Comparison of ENCODE assay signal across 21 cellular contexts in genomic region chr1:85396194-85396593, GRCh38.
DNase-seq lines count a peak whose midpoint lies in the region; ATAC-seq and TF ChIP-seq lines count a peak whose summit lies in the region.
"Had no signal": no experiment of that assay in that cellular context is flagged by ENCODE, and none has a peak within 500 bp of the region (broad histone marks: within the 10 kb centered on the region; RNA-seq: fewer than 3 reads in every experiment).

No MANE protein-coding gene starts in this region.

- H3K4me1 Mint-ChIP-seq in WTC11: peaks cover 60% of the 10 kb centered on the region
- no peaks in the 10 kb centered on the region for H3K4me1 Mint-ChIP-seq in activated T-helper 1 cell treated with anti-CD3 and anti-CD28 coated beads, Interleukin-12 subunit alpha, Interleukin-12 subunit beta, Interleukin-2, Interleukin-4 antibody, amounts not matched to agents 30 ng/mL and 10 ng/mL and 1 ng/mL, durations not matched to agents 14 hours and 24 hours and 36 hours (ENCODE audit: low read depth)

- peak; percentile 38; the same call in 1 of the 2 replicates for ATAC-seq in WTC11
- ATAC-seq: CD8-positive, alpha-beta T cell had no signal

- H3K4me1 ChIP-seq in HEK293 (ENCODE audit: control insufficient read depth, insufficient read depth, low read length): peaks cover 4% of the 10 kb centered on the region
- H3K4me1 ChIP-seq: BLaER1 had no signal

- intact Hi-C loops in activated T-helper 1 cell treated with anti-CD3 and anti-CD28 coated beads, Interleukin-12 subunit alpha, Interleukin-12 subunit beta, Interleukin-2, Interleukin-4 antibody, amounts not matched to agents 30 ng/mL and 10 ng/mL and 1 ng/mL, durations not matched to agents 14 hours and 24 hours and 36 hours (cut with micrococcal nuclease): no loop called here

- H3K27ac ChIP-seq in HEK293 (ENCODE audit: extremely low read depth, low read depth, low read length): no peak overlapping the region
- H3K27ac ChIP-seq: 22Rv1, BLaER1, RWPE1, SJCRH30 had no signal

- no peak overlapping the region for H3K4me3 ChIP-seq in HEK293 (ENCODE audit: low read depth, low read length)
- H3K4me3 ChIP-seq: BLaER1, HAP-1, SJCRH30 had no signal

- POLR2A ChIA-PET in HEK293 (lab: Yijun Ruan, JAX): no interaction called here
- POLR2A ChIA-PET in WTC11 (lab: Charles Lee): no interaction called here
- POLR2A ChIA-PET in HEK293T (lab: Yijun Ruan, JAX): no interaction called here

- peaks cover 26% of the 10 kb centered on the region for H3K27me3 Mint-ChIP-seq in WTC11 (ENCODE audit: low read depth)
- peaks cover 3% of the 10 kb centered on the region for H3K27me3 Mint-ChIP-seq in activated T-helper 1 cell treated with anti-CD3 and anti-CD28 coated beads, Interleukin-12 subunit alpha, Interleukin-12 subunit beta, Interleukin-2, Interleukin-4 antibody, amounts not matched to agents 30 ng/mL and 10 ng/mL and 1 ng/mL, durations not matched to agents 14 hours and 24 hours and 36 hours (ENCODE audit: insufficient read depth)

- CTCF ChIA-PET in HEK293 (lab: Yijun Ruan, JAX) (interaction anchor here (0.5 to 1.2 kb wide), 3 partner anchors 35 to 88 kb away, joined by 3 to 4 read pairs (median 4); no protein-coding TSS in a partner anchor), WTC11 (lab: Charles Lee) (no interaction called here), HEK293T (lab: Yijun Ruan, JAX) (interaction anchor here (0.7 kb wide), 1 partner anchor 139 kb away, joined by 3 read pairs; no protein-coding TSS in a partner anchor)

- DNase-seq in DMS53 (lab: John Stamatoyannopoulos, UW) (peak; percentile 11), DMS53 treated with DMSO at 0.1 percent for 48 hours (lab: John Stamatoyannopoulos, UW; ENCODE audit: unreplicated experiment) (no peak), WTC11 (ENCODE audit: low spot score) (no peak), HEK293T (ENCODE audit: extremely low spot score) (no peak), SKM-1 treated with dmso at 0.1 percent for 144 hours (lab: John Stamatoyannopoulos, UW; ENCODE audit: unreplicated experiment) (no peak)
- DNase-seq in activated T-helper 1 cell treated with anti-CD3 and anti-CD28 coated beads, Interleukin-12 subunit alpha, Interleukin-12 subunit beta, Interleukin-2, Interleukin-4 antibody, amounts not matched to agents 30 ng/mL and 10 ng/mL and 1 ng/mL, durations not matched to agents 14 hours and 24 hours and 36 hours (ENCODE audit: low spot score): no peak
- DNase-seq in activated CD4-positive, alpha-beta T cell treated with anti-CD3 and anti-CD28 coated beads for 4 hours: no peak
- DNase-seq: CD8-positive, alpha-beta T cell; MM.1S; NCI-H1105; NCI-H1694; NCI-H2107; NCI-H2227 treated with DMSO at 0.1 percent for 48 hours; NCI-H524 treated with DMSO at 0.1 percent for 48 hours; SJCRH30; SW 1271 had no signal

- H3K9me3 ChIP-seq in HEK293 (ENCODE audit: control insufficient read depth, insufficient read depth, low read depth, low read length): no peaks in the 10 kb centered on the region
- H3K9me3 ChIP-seq: BLaER1, HAP-1, SJCRH30 had no signal

- H3K27ac Mint-ChIP-seq in WTC11: peak overlapping the region; percentile 84; the same call in 1 of the 2 replicates
- no peak overlapping the region for H3K27ac Mint-ChIP-seq in activated T-helper 1 cell treated with anti-CD3 and anti-CD28 coated beads, Interleukin-12 subunit alpha, Interleukin-12 subunit beta, Interleukin-2, Interleukin-4 antibody, amounts not matched to agents 30 ng/mL and 10 ng/mL and 1 ng/mL, durations not matched to agents 14 hours and 24 hours and 36 hours
- H3K27ac Mint-ChIP-seq: CD8-positive, alpha-beta T cell had no signal

- H3K9me3 Mint-ChIP-seq in WTC11: no peaks in the 10 kb centered on the region
- H3K9me3 Mint-ChIP-seq in activated T-helper 1 cell treated with anti-CD3 and anti-CD28 coated beads, Interleukin-12 subunit alpha, Interleukin-12 subunit beta, Interleukin-2, Interleukin-4 antibody, amounts not matched to agents 30 ng/mL and 10 ng/mL and 1 ng/mL, durations not matched to agents 14 hours and 24 hours and 36 hours: no peaks in the 10 kb centered on the region
- H3K9me3 Mint-ChIP-seq: CD8-positive, alpha-beta T cell had no signal

- peaks cover 9% of the 10 kb centered on the region; the same call in 1 of the 2 replicates for H3K36me3 Mint-ChIP-seq in WTC11
- no peaks in the 10 kb centered on the region for H3K36me3 Mint-ChIP-seq in activated T-helper 1 cell treated with anti-CD3 and anti-CD28 coated beads, Interleukin-12 subunit alpha, Interleukin-12 subunit beta, Interleukin-2, Interleukin-4 antibody, amounts not matched to agents 30 ng/mL and 10 ng/mL and 1 ng/mL, durations not matched to agents 14 hours and 24 hours and 36 hours (ENCODE audit: low read depth)
- H3K36me3 Mint-ChIP-seq: CD8-positive, alpha-beta T cell had no signal

- TF ChIP-seq CTCF in HEK293 (tag by site-specific recombination; IDR thresholded peaks at IDR 0.05) (no peak), WTC11 (IDR thresholded peaks at IDR 0.05) (no peak)

- no peaks in the 10 kb centered on the region for H3K36me3 ChIP-seq in HEK293 (ENCODE audit: control insufficient read depth in 2 of 2, insufficient read depth in 1 of 2, low read length in 2 of 2)
- H3K36me3 ChIP-seq: BLaER1, HAP-1 had no signal

- no peak overlapping the region for H3K4me3 Mint-ChIP-seq in WTC11
- no peak overlapping the region for H3K4me3 Mint-ChIP-seq in activated T-helper 1 cell treated with anti-CD3 and anti-CD28 coated beads, Interleukin-12 subunit alpha, Interleukin-12 subunit beta, Interleukin-2, Interleukin-4 antibody, amounts not matched to agents 30 ng/mL and 10 ng/mL and 1 ng/mL, durations not matched to agents 14 hours and 24 hours and 36 hours
- H3K4me3 Mint-ChIP-seq: CD8-positive, alpha-beta T cell had no signal

TF ChIP-seq in HEK293, 187 proteins besides CTCF, POLR2A, EP300 and RAD21 (continues in another document):
- TF ChIP-seq, protein P1, sequence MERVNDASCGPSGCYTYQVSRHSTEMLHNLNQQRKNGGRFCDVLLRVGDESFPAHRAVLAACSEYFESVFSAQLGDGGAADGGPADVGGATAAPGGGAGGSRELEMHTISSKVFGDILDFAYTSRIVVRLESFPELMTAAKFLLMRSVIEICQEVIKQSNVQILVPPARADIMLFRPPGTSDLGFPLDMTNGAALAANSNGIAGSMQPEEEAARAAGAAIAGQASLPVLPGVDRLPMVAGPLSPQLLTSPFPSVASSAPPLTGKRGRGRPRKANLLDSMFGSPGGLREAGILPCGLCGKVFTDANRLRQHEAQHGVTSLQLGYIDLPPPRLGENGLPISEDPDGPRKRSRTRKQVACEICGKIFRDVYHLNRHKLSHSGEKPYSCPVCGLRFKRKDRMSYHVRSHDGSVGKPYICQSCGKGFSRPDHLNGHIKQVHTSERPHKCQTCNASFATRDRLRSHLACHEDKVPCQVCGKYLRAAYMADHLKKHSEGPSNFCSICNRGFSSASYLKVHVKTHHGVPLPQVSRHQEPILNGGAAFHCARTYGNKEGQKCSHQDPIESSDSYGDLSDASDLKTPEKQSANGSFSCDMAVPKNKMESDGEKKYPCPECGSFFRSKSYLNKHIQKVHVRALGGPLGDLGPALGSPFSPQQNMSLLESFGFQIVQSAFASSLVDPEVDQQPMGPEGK (tag by site-specific recombination; IDR thresholded peaks at IDR 0.05): no peak
- TF ChIP-seq WT1 (tag by site-specific recombination; IDR thresholded peaks at IDR 0.05) (peak; percentile 77), MZF1 (tag by site-specific recombination; IDR thresholded peaks at IDR 0.05; ENCODE audit: borderline replicate concordance) (peak; percentile 60; the same call in 1 of the 2 replicates), IKZF3 (tag by site-specific recombination; IDR thresholded peaks at IDR 0.05) (no peak)

TF ChIP-seq in WTC11, 78 proteins besides CTCF, POLR2A, EP300 and RAD21:
- TF ChIP-seq IRF1 (CRISPR knock-in tag; IDR thresholded peaks at IDR 0.05): no peak
- TF ChIP-seq, protein P2, sequence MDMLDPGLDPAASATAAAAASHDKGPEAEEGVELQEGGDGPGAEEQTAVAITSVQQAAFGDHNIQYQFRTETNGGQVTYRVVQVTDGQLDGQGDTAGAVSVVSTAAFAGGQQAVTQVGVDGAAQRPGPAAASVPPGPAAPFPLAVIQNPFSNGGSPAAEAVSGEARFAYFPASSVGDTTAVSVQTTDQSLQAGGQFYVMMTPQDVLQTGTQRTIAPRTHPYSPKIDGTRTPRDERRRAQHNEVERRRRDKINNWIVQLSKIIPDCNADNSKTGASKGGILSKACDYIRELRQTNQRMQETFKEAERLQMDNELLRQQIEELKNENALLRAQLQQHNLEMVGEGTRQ (CRISPR knock-in tag; IDR thresholded peaks at IDR 0.05): peak; percentile 71
- no peak for TF ChIP-seq SOX15 (CRISPR knock-in tag; IDR thresholded peaks at IDR 0.05)

TF ChIP-seq in HEK293T, 16 proteins besides CTCF, POLR2A, EP300 and RAD21:
- no peak for TF ChIP-seq SUZ12 (IDR thresholded peaks at IDR 0.05)
- no peak for TF ChIP-seq SP1 (IDR thresholded peaks at IDR 0.05)
- TF ChIP-seq TARDBP (IDR thresholded peaks at IDR 0.05): no peak
- TF ChIP-seq L3MBTL2 (conservative IDR thresholded peaks at IDR 0.05): no peak
- no peak for TF ChIP-seq ELF4 (IDR thresholded peaks at IDR 0.05)
- TF ChIP-seq FOXK2 (IDR thresholded peaks at IDR 0.05): no peak
- TF ChIP-seq NFRKB (IDR thresholded peaks at IDR 0.05): no peak
- no peak for TF ChIP-seq BHLHE40 (IDR thresholded peaks at IDR 0.05; ENCODE audit: borderline replicate concordance)
- no peak for TF ChIP-seq CTBP1 (IDR thresholded peaks at IDR 0.05; ENCODE audit: borderline replicate concordance)
- no peak for TF ChIP-seq FOXM1 (IDR thresholded peaks at IDR 0.05; ENCODE audit: borderline replicate concordance)
- no peak for TF ChIP-seq PKNOX1 (IDR thresholded peaks at IDR 0.05)
- TF ChIP-seq ZNF384 (IDR thresholded peaks at IDR 0.05): no peak
- TF ChIP-seq HDGF (IDR thresholded peaks at IDR 0.05; ENCODE audit: borderline replicate concordance): no peak
- no peak for TF ChIP-seq ARNT (IDR thresholded peaks at IDR 0.05)
